8 cellular contexts compared by ENCODE assay signal in the genomic region with DNA sequence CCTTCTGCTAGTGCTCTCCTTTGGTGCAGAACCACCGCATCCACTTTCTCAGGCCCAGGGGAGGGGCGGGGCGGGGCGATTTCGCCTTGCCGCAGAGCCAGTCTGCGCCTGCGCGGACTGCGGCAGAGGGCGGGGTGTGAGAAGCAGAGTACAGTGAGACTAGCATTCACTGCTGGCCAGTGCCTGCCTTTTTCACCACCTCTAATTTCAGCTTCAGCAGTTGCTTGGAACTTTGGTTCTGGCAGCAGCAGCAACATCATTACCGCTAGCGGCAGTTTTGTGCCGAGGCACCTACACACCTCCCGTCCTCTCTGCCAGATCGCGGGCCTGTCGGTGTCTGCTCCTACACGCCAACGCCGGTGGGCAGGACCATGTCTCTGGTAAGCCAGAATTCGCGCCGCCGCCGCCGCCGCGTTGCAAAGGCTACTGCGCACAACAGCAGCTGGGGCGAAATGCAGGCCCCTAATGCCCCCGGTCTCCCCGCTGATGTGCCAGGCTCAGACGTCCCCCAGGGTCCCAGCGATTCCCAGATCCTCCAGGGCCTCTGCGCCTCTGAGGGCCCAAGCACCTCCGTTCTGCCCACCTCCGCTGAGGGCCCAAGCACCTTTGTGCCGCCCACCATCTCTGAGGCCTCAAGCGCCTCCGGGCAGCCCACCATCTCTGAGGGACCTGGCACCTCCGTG. TPM values are rescaled to one million over a fixed set of nuclear protein-coding genes. Genes with fewer than 3 reads are reported as not detected.
DNase-seq lines count a peak whose midpoint lies in the region; ATAC-seq and TF ChIP-seq lines count a peak whose summit lies in the region.

MAGEE1 (plus strand) TSS at position 151 of the 683 bp plus-strand sequence; CDS start at position 372, 221 bp downstream.

- 0 to 1% methylated on average over 21 to 42 of the region's 42 CpGs for WGBS in heart right ventricle, 2 donors

- H3K4me3 ChIP-seq in Jurkat, Clone E6-1 (ENCODE audit: low read length), result peak within 1 kb of the TSS; percentile 67
- H3K4me3 ChIP-seq in heart right ventricle, result peak within 1 kb of the TSS; percentile 50 to 74 (median 67)

- H3K27me3 ChIP-seq in heart right ventricle, result peaks cover 0 to 45% (median 0%) of the 10 kb centered on the region in 7 donors

- H3K27ac Mint-ChIP-seq in activated naive CD8-positive, alpha-beta T cell treated with anti-CD3 and anti-CD28 coated beads, Interleukin-2, amount 50 U/mL, for 24 hours, result peak within 1 kb of the TSS; percentile 78
- H3K27ac Mint-ChIP-seq in type B pancreatic cell, result no peak within 1 kb of the TSS

- TF ChIP-seq CTCF in heart right ventricle (IDR thresholded peaks at IDR 0.05), result no peak
- no peak for TF ChIP-seq CTCF in type B pancreatic cell (conservative IDR thresholded peaks at IDR 0.05)

- intact Hi-C loops in heart right ventricle (cut with DNase I) (no loop called here), posterior cingulate gyrus (cut with DNase I) (no loop called here)

- ATAC-seq in GM21529 (IDR thresholded peaks at IDR 0.05; ENCODE audit: unreplicated experiment) (peak; percentile 92), heart right ventricle (peak; percentile 94 to 98 (median 96))
- peak; percentile 83 for ATAC-seq in activated naive CD8-positive, alpha-beta T cell treated with anti-CD3 and anti-CD28 coated beads, Interleukin-2, amount 50 U/mL, for 24 hours

- peaks cover 0 to 5% (median 0%) of the 10 kb centered on the region in 9 donors for H3K4me1 ChIP-seq in heart right ventricle

- peaks cover 30% of the 10 kb centered on the region for H3K4me1 Mint-ChIP-seq in activated naive CD8-positive, alpha-beta T cell treated with anti-CD3 and anti-CD28 coated beads, Interleukin-2, amount 50 U/mL, for 24 hours
- no peaks in the 10 kb centered on the region for H3K4me1 Mint-ChIP-seq in type B pancreatic cell (ENCODE audit: unreplicated experiment)

- H3K4me3 Mint-ChIP-seq in activated naive CD8-positive, alpha-beta T cell treated with anti-CD3 and anti-CD28 coated beads, Interleukin-2, amount 50 U/mL, for 24 hours, result peak within 1 kb of the TSS; percentile 84
- H3K4me3 Mint-ChIP-seq in type B pancreatic cell, result peak within 1 kb of the TSS; percentile 90

- H3K36me3 ChIP-seq in heart right ventricle, result no peaks in the 10 kb centered on the region

- no peaks in the 10 kb centered on the region for H3K27me3 Mint-ChIP-seq in activated naive CD8-positive, alpha-beta T cell treated with anti-CD3 and anti-CD28 coated beads, Interleukin-2, amount 50 U/mL, for 24 hours
- no peaks in the 10 kb centered on the region for H3K27me3 Mint-ChIP-seq in type B pancreatic cell

- H3K36me3 Mint-ChIP-seq in activated naive CD8-positive, alpha-beta T cell treated with anti-CD3 and anti-CD28 coated beads, Interleukin-2, amount 50 U/mL, for 24 hours (ENCODE audit: low read depth), result no peaks in the 10 kb centered on the region
- no peaks in the 10 kb centered on the region for H3K36me3 Mint-ChIP-seq in type B pancreatic cell

- DNase-seq in DMS 273 treated with DMSO at 0.1 percent for 48 hours (lab: John Stamatoyannopoulos, UW) (peak; percentile 15), SK-N-DZ (ENCODE audit: low spot score) (peak; percentile 66), heart right ventricle (peak; percentile 64 to 81), posterior cingulate gyrus (peak; percentile 58 to 96 (median 74)), type B pancreatic cell (ENCODE audit: extremely low spot score, unreplicated experiment) (peak; percentile 75)
- DNase-seq in Jurkat, Clone E6-1 (ENCODE audit: low read depth, low spot score), result peak; percentile 50
- peak; percentile 77 for DNase-seq in activated naive CD8-positive, alpha-beta T cell treated with anti-CD3 and anti-CD28 coated beads, Interleukin-2, amount 50 U/mL, for 24 hours

- H3K27ac ChIP-seq in heart right ventricle, result peak within 1 kb of the TSS in 4 of 10 donors; percentile 34 to 56 (median 48)

- no peaks in the 10 kb centered on the region for H3K9me3 ChIP-seq in heart right ventricle

- no peaks in the 10 kb centered on the region for H3K9me3 Mint-ChIP-seq in activated naive CD8-positive, alpha-beta T cell treated with anti-CD3 and anti-CD28 coated beads, Interleukin-2, amount 50 U/mL, for 24 hours
- no peaks in the 10 kb centered on the region for H3K9me3 Mint-ChIP-seq in type B pancreatic cell

RNA-seq across cellular contexts. Expression of gene MAGEE1, which starts in this region (rescaled TPM):
- 3.5 TPM for polyA plus RNA-seq in Jurkat, Clone E6-1 (2012; ENCODE audit: insufficient read depth, insufficient read length)
- 7.3 and 8.2 TPM in 2 replicates for polyA plus RNA-seq in SK-N-DZ (2014; cell fraction: cytosol; rRNA removed)
- 2.7 and 4.3 TPM in 2 replicates for polyA plus RNA-seq in SK-N-DZ (2014; cell fraction: nucleus; rRNA removed)
- 1 to 10 TPM; 2.5 to 5.5 (median 4.0) TPM for total RNA-seq in heart right ventricle
- under 1 TPM; 0.51 to 0.88 TPM for polyA plus RNA-seq in heart right ventricle
- total RNA-seq in type B pancreatic cell (ENCODE audit: low replicate concordance), result 5.3 and 7.0 TPM in 2 replicates

Comparison
In these comparisons a context has a peak if more than half of its experiments do, and no peak if none do; other contexts are left out.
1. DNase-seq: peak in every context shown above with its lines; median percentile 77 in activated naive CD8-positive, alpha-beta T cell treated with anti-CD3 and anti-CD28 coated beads, Interleukin-2, amount 50 U/mL, for 24 hours; 75 in type B pancreatic cell; 74 in posterior cingulate gyrus; 72 in heart right ventricle; 66 in SK-N-DZ; 50 in Jurkat, Clone E6-1; 15 in DMS 273 treated with DMSO at 0.1 percent for 48 hours.